Comparison of ENCODE assay signal across 19 cellular contexts in genomic region chrX:17854521-17854920, GRCh38. TPM values are rescaled to one million over a fixed set of nuclear protein-coding genes. Genes with fewer than 3 reads are reported as not detected.
DNase-seq lines count a peak whose midpoint lies in the region; ATAC-seq and TF ChIP-seq lines count a peak whose summit lies in the region.
"Had no signal": no experiment of that assay in that cellular context is flagged by ENCODE, and none has a peak within 500 bp of the region (broad histone marks: within the 10 kb centered on the region; RNA-seq: fewer than 3 reads in every experiment).

No MANE protein-coding gene starts in this region.

- TF ChIP-seq CTCF in uterus (IDR thresholded peaks at IDR 0.05): no peak

- no peak for TF ChIP-seq POLR2A in uterus (IDR thresholded peaks at IDR 0.05)

- H3K4me3 ChIP-seq in uterus: no peak overlapping the region
- H3K4me3 ChIP-seq: HAP-1 had no signal

- H3K36me3 ChIP-seq in uterus: no peaks in the 10 kb centered on the region
- H3K36me3 ChIP-seq: BE2C, HAP-1 had no signal

- H3K27ac ChIP-seq in uterus: peak overlapping the region; percentile 57 to 68
- H3K27ac ChIP-seq: 22Rv1 had no signal

- DNase-seq in NCI-H1694 (lab: John Stamatoyannopoulos, UW) (peak; percentile 3), NCI-H1694 treated with DMSO at 0.1 percent for 48 hours (lab: John Stamatoyannopoulos, UW) (no peak), left ventricle myocardium superior (peak; percentile 33), renal cortical epithelial cell (ENCODE audit: low read depth) (peak; percentile 21), uterus (no peak), head of caudate nucleus (no peak), NCI-H2107 (lab: John Stamatoyannopoulos, UW) (no peak)
- DNase-seq in stimulated activated CD4-positive, alpha-beta T cell treated with anti-CD3 and anti-CD28 coated beads, Interleukin-2, amount 100 ng/mL, for 24 hours: no peak
- DNase-seq: BE2C; CD4-positive, alpha-beta T cell; NCI-H1105 treated with DMSO at 0.1 percent for 48 hours; NCI-H1930; NCI-H2171; NCI-H446; NCI-H69 had no signal

- intact Hi-C loops in left ventricle myocardium superior (cut with micrococcal nuclease): no loop called here
- intact Hi-C loops in uterus (cut with DNase I; ENCODE audit: low total_unique reads): no loop called here
- intact Hi-C loops in head of caudate nucleus (cut with DNase I): no loop called here

- no peaks in the 10 kb centered on the region for H3K27me3 ChIP-seq in uterus

- no peaks in the 10 kb centered on the region for H3K4me1 ChIP-seq in uterus
- H3K4me1 ChIP-seq: BE2C, HAP-1 had no signal

- H3K9me3 ChIP-seq in uterus: no peaks in the 10 kb centered on the region
- H3K9me3 ChIP-seq: BE2C, HAP-1 had no signal

- ATAC-seq in left ventricle myocardium superior: peak; percentile 61

RNA-seq across cellular contexts. Expression of gene RAI2, which starts 6.6 kb away (rescaled TPM):
- total RNA-seq in left ventricle myocardium superior (22.3 TPM), renal cortical epithelial cell (0.15 TPM in 1 of 2 replicates, not detected in the other), uterus (10 to 100 TPM in 3 of 4 donors, 1 to 10 TPM in 1; 6.0 to 80.1 (median 27.5) TPM)
- total RNA-seq: OCI-LY7, RPMI7951 had no signal

Comparison
In these comparisons a context has a peak if more than half of its experiments do, and no peak if none do; other contexts are left out.
1. DNase-seq: peak in NCI-H1694 (single experiment), left ventricle myocardium superior (single experiment) and renal cortical epithelial cell (single experiment); none in NCI-H1694 treated with DMSO at 0.1 percent for 48 hours (single experiment), uterus (0 of 2), stimulated activated CD4-positive, alpha-beta T cell treated with anti-CD3 and anti-CD28 coated beads, Interleukin-2, amount 100 ng/mL, for 24 hours (0 of 2), head of caudate nucleus (0 of 42) and NCI-H2107 (single experiment).